Comparison of ENCODE assay signal across 10 cellular contexts in genomic region chr3:14434105-14434504, GRCh38. TPM values are rescaled to one million over a fixed set of nuclear protein-coding genes. Genes with fewer than 3 reads are reported as not detected.
DNase-seq lines count a peak whose midpoint lies in the region; ATAC-seq, FAIRE-seq and TF ChIP-seq lines count a peak whose summit lies in the region.
"Had no signal": no experiment of that assay in that cellular context is flagged by ENCODE, and none has a peak within 500 bp of the region (broad histone marks: within the 10 kb centered on the region; RNA-seq: fewer than 3 reads in every experiment).

No MANE protein-coding gene starts in this region.

- peak overlapping the region; percentile 97 to 100 (median 100) for H3K27ac Mint-ChIP-seq in CD8-positive, alpha-beta memory T cell
- H3K27ac Mint-ChIP-seq in natural killer cell = peak overlapping the region; percentile 96 to 97

- H3K4me3 Mint-ChIP-seq in CD8-positive, alpha-beta memory T cell = peak overlapping the region; percentile 37 to 76 (median 67)
- peak overlapping the region; percentile 81 for H3K4me3 Mint-ChIP-seq in natural killer cell

- peak overlapping the region; percentile 93 for H3K27ac ChIP-seq in CD8-positive, alpha-beta memory T cell (ENCODE audit: low read depth, low read length)
- H3K27ac ChIP-seq in K562 (ENCODE audit: extremely low read depth, low read depth, low read length) (peak overlapping the region; percentile 42; the same call in 2 of the 3 replicates), WERI-Rb-1 (no peak overlapping the region)
- H3K27ac ChIP-seq: VCaP had no signal

- H3K36me3 ChIP-seq in CD8-positive, alpha-beta memory T cell (ENCODE audit: insufficient read depth, low read length) = no peaks in the 10 kb centered on the region
- H3K36me3 ChIP-seq in Loucy (ENCODE audit: insufficient read depth, low read length) = no peaks in the 10 kb centered on the region
- H3K36me3 ChIP-seq in K562 (ENCODE audit: control insufficient read depth, insufficient read depth, low read length) = peaks cover 82% of the 10 kb centered on the region
- H3K36me3 ChIP-seq in WERI-Rb-1 = no peaks in the 10 kb centered on the region; the same call in 1 of the 2 replicates

- WGBS in K562 (ENCODE audit: insufficient coverage, low coverage, missing lambda C conversion rate) = 82% methylated on average over 4 of the region's 4 CpGs

- no peak overlapping the region for H2AFZ ChIP-seq in Loucy (ENCODE audit: low read length)
- H2AFZ ChIP-seq in K562 (ENCODE audit: low read depth, low read length) = no peak overlapping the region

- peaks cover 72% of the 10 kb centered on the region for H3K4me1 ChIP-seq in CD8-positive, alpha-beta memory T cell (ENCODE audit: insufficient read depth, low read length)
- H3K4me1 ChIP-seq in Loucy (ENCODE audit: insufficient read depth, low read length, poor library complexity, severe bottlenecking) (peaks cover 46% of the 10 kb centered on the region), K562 (replicated peaks in 1 of 2; ENCODE audit: control insufficient read depth in 2 of 2, insufficient read depth in 2 of 2, low read length in 2 of 2) (peaks cover 51 to 69% of the 10 kb centered on the region in 2 experiments)

- in situ Hi-C loops in K562 (cut with MboI) = no loop called here

- TF ChIP-seq RAD21 in K562 (CRISPR knock-in tag; conservative IDR thresholded peaks at IDR 0.05 in 1 of 2, IDR thresholded peaks at IDR 0.05 in 1 of 2) = no peak

- H3K36me3 Mint-ChIP-seq in CD8-positive, alpha-beta memory T cell = peaks cover 0 to 4% (median 0%) of the 10 kb centered on the region in 3 donors
- H3K36me3 Mint-ChIP-seq in natural killer cell = no peaks in the 10 kb centered on the region

- CTCF ChIA-PET in CD8-positive, alpha-beta memory T cell (lab: Charles Lee) = interaction anchor here (0.9 to 8.5 kb wide), 5 partner anchors 27 to 537 kb away, joined by 3 to 73 read pairs (median 4); partner anchors contain the start of gene SLC6A6
- CTCF ChIA-PET in K562 (lab: Yijun Ruan, JAX; ENCODE audit: low intra/inter-chr PET ratio) = no interaction called here

- TF ChIP-seq EP300 in K562 (IDR thresholded peaks at IDR 0.05; ENCODE audit: low read length) = no peak

- TF ChIP-seq CTCF in Loucy (conservative IDR thresholded peaks at IDR 0.05; ENCODE audit: low read length) = no peak
- TF ChIP-seq CTCF in K562 (IDR thresholded peaks at IDR 0.05 in 2 of 3, conservative IDR thresholded peaks at IDR 0.05 in 1 of 3; ENCODE audit: insufficient read depth in 2 of 3, low read depth in 1 of 3, low read length in 3 of 3) = no peak
- TF ChIP-seq CTCF in natural killer cell (IDR thresholded peaks at IDR 0.05) = no peak
- no peak for TF ChIP-seq CTCF in WERI-Rb-1 (IDR thresholded peaks at IDR 0.05; ENCODE audit: low read depth, low read length)

- peaks cover 12% of the 10 kb centered on the region; the same call in 1 of the 2 replicates for H3F3A ChIP-seq in Loucy (ENCODE audit: low read depth)

- peak in 1 of 5 donors; percentile 20 for DNase-seq in CD8-positive, alpha-beta memory T cell
- no peak for DNase-seq in K562 (ENCODE audit: extremely low read depth in 1 of 4, low spot score in 3 of 4)
- peak; percentile 31 for DNase-seq in natural killer cell
- DNase-seq in WERI-Rb-1 = no peak
- no peak for DNase-seq in NCI-H82 (lab: John Stamatoyannopoulos, UW)

- no peaks in the 10 kb centered on the region for H3K9me2 ChIP-seq in Loucy (replicated peaks; ENCODE audit: low read depth, low read length)

- no peak for TF ChIP-seq POLR2A in K562 (conservative IDR thresholded peaks at IDR 0.05)

- peaks cover 72 to 90% (median 74%) of the 10 kb centered on the region in 3 donors for H3K4me1 Mint-ChIP-seq in CD8-positive, alpha-beta memory T cell
- H3K4me1 Mint-ChIP-seq in natural killer cell = peaks cover 69 to 74% of the 10 kb centered on the region in 2 donors

- H4K20me1 ChIP-seq in Loucy (ENCODE audit: insufficient read depth, low read length, poor library complexity, severe bottlenecking) (peaks cover 10% of the 10 kb centered on the region), K562 (replicated peaks; ENCODE audit: control insufficient read depth, insufficient read depth, low read length) (peaks cover 25% of the 10 kb centered on the region)

- H3K4me3 ChIP-seq in CD8-positive, alpha-beta memory T cell (ENCODE audit: low read length) = no peak overlapping the region
- no peak overlapping the region for H3K4me3 ChIP-seq in Loucy (ENCODE audit: low read length, poor library complexity, severe bottlenecking)
- H3K4me3 ChIP-seq in K562 = no peak overlapping the region
- no peak overlapping the region for H3K4me3 ChIP-seq in WERI-Rb-1 (ENCODE audit: low read depth, low read length)

- intact Hi-C loops in K562 (cut with micrococcal nuclease) = loop anchor here (10.0 kb wide), 1 partner anchor 229 kb away; no protein-coding TSS in a partner anchor
- intact Hi-C loops in natural killer cell (cut with micrococcal nuclease) = loop anchor here (5.0 kb wide), 2 partner anchors 663 to 1772 kb away; partner anchors contain the start of genes RAF1 and RBSN

- no peaks in the 10 kb centered on the region for H3K9me3 ChIP-seq in CD8-positive, alpha-beta memory T cell (ENCODE audit: low read length)
- H3K9me3 ChIP-seq in Loucy (ENCODE audit: insufficient read depth, low read depth, low read length) (no peaks in the 10 kb centered on the region), K562 (replicated peaks; ENCODE audit: control insufficient read depth, insufficient read depth, low read depth, low read length) (no peaks in the 10 kb centered on the region), WERI-Rb-1 (ENCODE audit: severe bottlenecking) (no peaks in the 10 kb centered on the region)

- no peaks in the 10 kb centered on the region for H3K9me3 Mint-ChIP-seq in CD8-positive, alpha-beta memory T cell
- H3K9me3 Mint-ChIP-seq in natural killer cell = no peaks in the 10 kb centered on the region

- ATAC-seq in K562 (no peak), natural killer cell (no peak), GM21529 (IDR thresholded peaks at IDR 0.05; ENCODE audit: unreplicated experiment) (no peak)
- ATAC-seq in activated CD4-positive, CD25-positive, alpha-beta regulatory T cell treated with anti-CD3 and anti-CD28 coated beads, Interleukin-2, amount 50 U/mL, for 24 hours = no peak

- FAIRE-seq in K562 (lab: Jason Lieb, UNC) = no peak
- FAIRE-seq: GM18507 had no signal

- H3K9ac ChIP-seq in Loucy (ENCODE audit: low read depth, low read length, poor library complexity, severe bottlenecking) = peak overlapping the region; percentile 31
- peak overlapping the region in 1 of 2 experiments; percentile 33; a peak in 1 of 4 replicates for H3K9ac ChIP-seq in K562 (ENCODE audit: insufficient read depth in 1 of 2, low read depth in 2 of 2, low read length in 2 of 2)

- POLR2A ChIA-PET in CD8-positive, alpha-beta memory T cell (lab: Charles Lee) = interaction anchor here (6.2 kb wide), 1 partner anchor 31 kb away, joined by 66 read pairs; the partner anchor contains the start of gene SLC6A6
- POLR2A ChIA-PET in K562 (lab: Yijun Ruan, JAX) = interaction anchor here (0.6 to 1.4 kb wide), 2 partner anchors 12 to 19 kb away, joined by 3 to 5 read pairs; no protein-coding TSS in a partner anchor

- peaks cover 0 to 3% of the 10 kb centered on the region in 2 donors for H3K27me3 Mint-ChIP-seq in CD8-positive, alpha-beta memory T cell
- no peaks in the 10 kb centered on the region for H3K27me3 Mint-ChIP-seq in natural killer cell (ENCODE audit: low read depth in 2 of 2)

- H3K4me2 ChIP-seq in Loucy (ENCODE audit: low read depth, low read length, poor library complexity, severe bottlenecking) = peak overlapping the region; percentile 15
- H3K4me2 ChIP-seq in K562 (ENCODE audit: insufficient read depth, low read length) = no peak overlapping the region

- BruUV-seq in K562 (replicated peaks; lab: Mats Ljungman, UMichigan) = no TSS peak

- H3K79me2 ChIP-seq in Loucy (ENCODE audit: insufficient read depth, low read length) (peaks cover 69% of the 10 kb centered on the region; the same call in 1 of the 2 replicates), K562 (ENCODE audit: control insufficient read depth, insufficient read depth, low read length) (peaks cover 99% of the 10 kb centered on the region)

- peaks cover 14% of the 10 kb centered on the region for H3K9me1 ChIP-seq in K562 (ENCODE audit: control insufficient read depth, insufficient read depth, low read length)

- no peaks in the 10 kb centered on the region for H3K27me3 ChIP-seq in CD8-positive, alpha-beta memory T cell (ENCODE audit: insufficient read depth, low read length, poor library complexity, severe bottlenecking)
- no peaks in the 10 kb centered on the region for H3K27me3 ChIP-seq in Loucy (ENCODE audit: insufficient read depth, low read length, poor library complexity, severe bottlenecking)
- H3K27me3 ChIP-seq in K562 (ENCODE audit: control insufficient read depth in 2 of 2, insufficient read depth in 2 of 2, low read length in 2 of 2) = no peaks in the 10 kb centered on the region
- H3K27me3 ChIP-seq in WERI-Rb-1 (ENCODE audit: insufficient read depth, low read depth, severe bottlenecking) = no peaks in the 10 kb centered on the region

TF ChIP-seq in K562, 482 proteins besides CTCF, POLR2A, EP300 and RAD21 (continues in another document):
- no peak for TF ChIP-seq ILK (tag; IDR thresholded peaks at IDR 0.05; ENCODE audit: borderline replicate concordance, low read depth)
- no peak for TF ChIP-seq MTA3 (IDR thresholded peaks at IDR 0.05; ENCODE audit: borderline replicate concordance)
- no peak for TF ChIP-seq POLR2B (IDR thresholded peaks at IDR 0.05; ENCODE audit: low read depth, partially characterized antibody)
- TF ChIP-seq ZNF12 (CRISPR knock-in tag; IDR thresholded peaks at IDR 0.05) = no peak

RNA-seq across cellular contexts. Expression of gene SLC6A6, which starts 31.7 kb away (rescaled TPM):
- 10 to 100 TPM; 44.5 to 44.6 TPM for total RNA-seq in CD8-positive, alpha-beta memory T cell
- 6.6 TPM for polyA plus RNA-seq in CD8-positive, alpha-beta memory T cell
- 361 and 756 TPM in 2 replicates for total RNA-seq in K562 (2011; cell fraction: chromatin; rRNA removed; ENCODE audit: low replicate concordance)
- total RNA-seq in K562 (2011; cell fraction: nucleolus; rRNA removed) = 315 and 326 TPM in 2 replicates
- total RNA-seq in K562 (2011; cell fraction: nucleoplasm; rRNA removed) = 358 and 388 TPM in 2 replicates
- total RNA-seq in K562 (2014; rRNA removed) (106 and 223 TPM in 2 replicates), K562 (2014; rRNA removed; fragmentation: Illumina TruSeq; extraction: Trizol) (79.6 and 90.2 TPM in 2 replicates), K562 (2015; rRNA removed; fragmentation: Illumina TruSeq; extraction: Trizol) (91.9 and 93.2 TPM in 2 replicates), K562 (2021) (194 and 203 TPM in 2 replicates), natural killer cell (10 to 100 TPM; 43.7 to 55.4 (median 50.1) TPM)
- polyA plus RNA-seq in K562 (2011; rRNA removed) (71.4 and 100 TPM in 2 replicates), K562 (2014; fragmentation: Illumina TruSeq; extraction: Trizol) (121 and 139 TPM in 2 replicates), K562 (2014; fragmentation: Nextera tagmentation; extraction: Ambion mirVana) (10 to 100 TPM; 12.3 to 14.8 TPM), K562 (2014; rRNA removed) (111 and 129 TPM in 2 replicates)
- 56.5 and 73.9 TPM in 2 replicates for polyA plus RNA-seq in K562 (2011; cell fraction: cytosol; rRNA removed)
- 434 and 457 TPM in 2 replicates for polyA plus RNA-seq in K562 (2011; cell fraction: nucleus; rRNA removed)
- 52.3 and 64.9 TPM in 2 replicates for polyA plus RNA-seq in K562 (2012)
- 75.5 and 106 TPM in 2 replicates for polyA minus RNA-seq in K562 (2011; rRNA and poly(A)+ RNA removed)
- 40.8 and 83.0 TPM in 2 replicates for polyA minus RNA-seq in K562 (2011; cell fraction: cytosol; rRNA and poly(A)+ RNA removed)
- polyA minus RNA-seq in K562 (2011; cell fraction: nucleus; rRNA and poly(A)+ RNA removed) = 138 and 192 TPM in 2 replicates
